ENCODE assay signal across 22 cellular contexts in genomic region chr3:176155012-176155411, GRCh38.
"Had no signal": no experiment of that assay in that cellular context is flagged by ENCODE, and none has a peak within 500 bp of the region (broad histone marks: within the 10 kb centered on the region; RNA-seq: fewer than 3 reads in every experiment).

No MANE protein-coding gene starts in this region.

- H3K27ac ChIP-seq: left ventricle myocardium inferior, ovary, prostate gland, sigmoid colon, spleen, suprapubic skin, thoracic aorta, tibial artery, uterus had no signal

- H3K27me3 Mint-ChIP-seq: naive B cell; stimulated activated naive CD8-positive, alpha-beta T cell treated with anti-CD3 and anti-CD28 coated beads, Interleukin-15, Interleukin-2, amounts not matched to agents 100 ng/mL and 50 ng/mL, for 24 hours had no signal

- ATAC-seq: natural killer cell; right cardiac atrium; stimulated activated effector memory CD8-positive, alpha-beta T cell treated with anti-CD3 and anti-CD28 coated beads, Interleukin-12 subunit alpha, Interleukin-12 subunit beta, amount 100 ng/mL, for 72 hours had no signal

- H3K4me3 Mint-ChIP-seq: mesothelial cell of epicardium; naive B cell; natural killer cell; stimulated activated effector memory CD8-positive, alpha-beta T cell treated with anti-CD3 and anti-CD28 coated beads, Interleukin-12 subunit alpha, Interleukin-12 subunit beta, amount 100 ng/mL, for 72 hours; stimulated activated naive CD8-positive, alpha-beta T cell treated with anti-CD3 and anti-CD28 coated beads, Interleukin-15, Interleukin-2, amounts not matched to agents 100 ng/mL and 50 ng/mL, for 24 hours had no signal

- H3K4me1 ChIP-seq: left ventricle myocardium inferior, prostate gland, sigmoid colon, spleen, suprapubic skin, uterus had no signal

- H3K36me3 ChIP-seq: left ventricle myocardium inferior, ovary, prostate gland, sigmoid colon, spleen, suprapubic skin, thoracic aorta, tibial artery, uterus had no signal

- H3K27ac Mint-ChIP-seq: mesothelial cell of epicardium; naive B cell; natural killer cell; stimulated activated effector memory CD8-positive, alpha-beta T cell treated with anti-CD3 and anti-CD28 coated beads, Interleukin-12 subunit alpha, Interleukin-12 subunit beta, amount 100 ng/mL, for 72 hours; stimulated activated naive CD8-positive, alpha-beta T cell treated with anti-CD3 and anti-CD28 coated beads, Interleukin-15, Interleukin-2, amounts not matched to agents 100 ng/mL and 50 ng/mL, for 24 hours had no signal

- H3K36me3 Mint-ChIP-seq: mesothelial cell of epicardium; naive B cell; stimulated activated effector memory CD8-positive, alpha-beta T cell treated with anti-CD3 and anti-CD28 coated beads, Interleukin-12 subunit alpha, Interleukin-12 subunit beta, amount 100 ng/mL, for 72 hours had no signal

- H3K27me3 ChIP-seq: ovary, sigmoid colon, spleen, suprapubic skin, tibial artery had no signal

- H3K9me3 ChIP-seq: ovary, prostate gland, sigmoid colon, suprapubic skin, thoracic aorta, tibial artery, uterus had no signal

- H3K4me1 Mint-ChIP-seq: naive B cell; natural killer cell; stimulated activated effector memory CD8-positive, alpha-beta T cell treated with anti-CD3 and anti-CD28 coated beads, Interleukin-12 subunit alpha, Interleukin-12 subunit beta, amount 100 ng/mL, for 72 hours had no signal

- DNase-seq: islet precursor cell; left ventricle myocardium inferior; mesendoderm; naive B cell; natural killer cell; ovary; retina; right cardiac atrium; sigmoid colon; small intestine; spleen; stimulated activated CD4-positive, alpha-beta T cell treated with anti-CD3 and anti-CD28 coated beads, Interleukin-4, amount 100 ng/mL, for 24 hours; stimulated activated naive CD4-positive, alpha-beta T cell; tibial artery; uterus had no signal

- H3K4me3 ChIP-seq: left ventricle myocardium inferior, lung, ovary, prostate gland, sigmoid colon, spleen, suprapubic skin, thoracic aorta, tibial artery, uterus had no signal
